Comparison of ENCODE assay signal across 19 cellular contexts in genomic region chr2:10089565-10090183, GRCh38. TPM values are rescaled to one million over a fixed set of nuclear protein-coding genes. Genes with fewer than 3 reads are reported as not detected.
DNase-seq lines count a peak whose midpoint lies in the region; ATAC-seq and TF ChIP-seq lines count a peak whose summit lies in the region.
"Had no signal": no experiment of that assay in that cellular context is flagged by ENCODE, and none has a peak within 500 bp of the region (broad histone marks: within the 10 kb centered on the region; RNA-seq: fewer than 3 reads in every experiment).

No MANE protein-coding gene starts in this region.

- ATAC-seq in GM18909 (IDR thresholded peaks at IDR 0.05; ENCODE audit: poor library complexity, unreplicated experiment), result peak; percentile 42
- peak; percentile 52 for ATAC-seq in GM21825 (IDR thresholded peaks at IDR 0.05; ENCODE audit: unreplicated experiment)
- ATAC-seq in HG03460 (IDR thresholded peaks at IDR 0.05; ENCODE audit: unreplicated experiment), result peak; percentile 56
- ATAC-seq in mucosa of descending colon, result no peak
- ATAC-seq in GM19023 (IDR thresholded peaks at IDR 0.05; ENCODE audit: unreplicated experiment), result no peak
- ATAC-seq: gastroesophageal sphincter had no signal

- H3K4ac ChIP-seq in mesenchymal stem cell (ENCODE audit: low read depth in 1 of 2, low read length in 2 of 2), result no peak overlapping the region

- H2BK5ac ChIP-seq in mesenchymal stem cell (ENCODE audit: low read depth, low read length, poor library complexity, severe bottlenecking), result no peak overlapping the region

- DNase-seq in mesenchymal stem cell (no peak), SHP77 (lab: John Stamatoyannopoulos, UW) (no peak), mucosa of descending colon (no peak)
- DNase-seq in activated CD4-positive, alpha-beta T cell treated with anti-CD3 and anti-CD28 coated beads, Interleukin-2, amount 50 U/mL, for 48 hours, result no peak
- DNase-seq: activated naive CD4-positive, alpha-beta T cell treated with anti-CD3 and anti-CD28 coated beads for 36 hours; GDM1; H7; NCI-H510A; OCI-M1 had no signal

- H3K36me3 ChIP-seq in mesenchymal stem cell (ENCODE audit: control insufficient read depth in 1 of 2, insufficient read depth in 2 of 2, low read depth in 1 of 2, low read length in 2 of 2) (no peaks in the 10 kb centered on the region), mucosa of descending colon (ENCODE audit: low read depth) (no peaks in the 10 kb centered on the region)
- H3K36me3 ChIP-seq: gastroesophageal sphincter, SJSA1 had no signal

- H3K14ac ChIP-seq in mesenchymal stem cell (ENCODE audit: low read length in 2 of 2), result no peak overlapping the region

- H3K27me3 ChIP-seq in mesenchymal stem cell (ENCODE audit: control insufficient read depth in 1 of 2, insufficient read depth in 1 of 2, low read length in 2 of 2), result peaks cover 0 to 86% of the 10 kb centered on the region in 2 experiments

- intact Hi-C loops in mucosa of descending colon (cut with DNase I, micrococcal nuclease), result no loop called here

- H3K4me1 ChIP-seq in mesenchymal stem cell (ENCODE audit: control insufficient read depth, insufficient read depth, low read depth, low read length) (peaks cover 19% of the 10 kb centered on the region), mucosa of descending colon (ENCODE audit: low read depth) (no peaks in the 10 kb centered on the region)
- H3K4me1 ChIP-seq: parathyroid adenoma, SJSA1 had no signal

- H3K4me3 ChIP-seq in mesenchymal stem cell (ENCODE audit: insufficient read depth in 1 of 2, low read depth in 1 of 2, low read length in 2 of 2) (no peak overlapping the region), mucosa of descending colon (no peak overlapping the region)
- H3K4me3 ChIP-seq: coronary artery, gastroesophageal sphincter, SJSA1, smooth muscle cell had no signal

- H2BK15ac ChIP-seq in mesenchymal stem cell (ENCODE audit: low read depth, poor library complexity, severe bottlenecking), result no peak overlapping the region

- no peak overlapping the region for H2AK5ac ChIP-seq in mesenchymal stem cell (ENCODE audit: low read length, severe bottlenecking)

- no peak overlapping the region for H2BK12ac ChIP-seq in mesenchymal stem cell (ENCODE audit: low read length in 2 of 2)

- no peak overlapping the region for H2AFZ ChIP-seq in mesenchymal stem cell (ENCODE audit: low read depth, low read length)
- H2AFZ ChIP-seq: parathyroid adenoma had no signal

- H4K8ac ChIP-seq in mesenchymal stem cell (ENCODE audit: low read length), result no peak overlapping the region

- H3K18ac ChIP-seq in mesenchymal stem cell (ENCODE audit: low read depth in 1 of 2, low read length in 2 of 2), result no peak overlapping the region

- H2BK120ac ChIP-seq in mesenchymal stem cell (ENCODE audit: low read depth, low read length), result no peak overlapping the region

- H3K4me2 ChIP-seq in mesenchymal stem cell (ENCODE audit: low read length, poor library complexity, severe bottlenecking), result no peak overlapping the region
- H3K4me2 ChIP-seq: smooth muscle cell had no signal

- TF ChIP-seq CTCF in mucosa of descending colon (IDR thresholded peaks at IDR 0.05), result no peak

- peak overlapping the region; percentile 43 for H3K27ac ChIP-seq in mesenchymal stem cell (ENCODE audit: low read length, poor library complexity, severe bottlenecking)
- H3K27ac ChIP-seq: coronary artery, epithelial cell of prostate, gastroesophageal sphincter, parathyroid adenoma, SJSA1 had no signal

- H3K9me3 ChIP-seq in mesenchymal stem cell (ENCODE audit: control insufficient read depth, low read length) (peaks cover 6% of the 10 kb centered on the region), mucosa of descending colon (no peaks in the 10 kb centered on the region)
- H3K9me3 ChIP-seq: gastroesophageal sphincter had no signal

- H3K9ac ChIP-seq in mesenchymal stem cell (ENCODE audit: low read length), result no peak overlapping the region
- H3K9ac ChIP-seq: parathyroid adenoma had no signal

- 55% methylated on average over 4 of the region's 5 CpGs for WGBS in mesenchymal stem cell

- H4K91ac ChIP-seq in mesenchymal stem cell (ENCODE audit: low read length), result no peak overlapping the region

- no peaks in the 10 kb centered on the region for H3K79me1 ChIP-seq in mesenchymal stem cell (replicated peaks; ENCODE audit: low read length, poor library complexity, severe bottlenecking)

- no peak overlapping the region for H3K23ac ChIP-seq in mesenchymal stem cell (ENCODE audit: low read length in 2 of 2)

RNA-seq across cellular contexts. Expression of gene CYS1, which starts 9.5 kb away (rescaled TPM):
- polyA plus RNA-seq in mesenchymal stem cell (2013, experiment 1 of 2), result 0.22 TPM
- polyA plus RNA-seq in mesenchymal stem cell (2013, experiment 2 of 2), result 0.34 TPM
- 1 to 10 TPM in 1 of 3 donors, under 1 TPM in 2; 0.58 to 5.1 (median 0.98) TPM for total RNA-seq in mucosa of descending colon
- total RNA-seq: activated naive CD4-positive, alpha-beta T cell treated with anti-CD3 and anti-CD28 coated beads for 36 hours had no signal

RNA-seq across cellular contexts. Expression of gene RRM2, which starts 32.9 kb away (rescaled TPM):
- 18.2 TPM for polyA plus RNA-seq in mesenchymal stem cell (2013, experiment 1 of 2)
- 20.1 TPM for polyA plus RNA-seq in mesenchymal stem cell (2013, experiment 2 of 2)
- 10 to 100 TPM in 2 of 3 donors, 1 to 10 TPM in 1; 8.5 to 65.3 (median 12.5) TPM for total RNA-seq in mucosa of descending colon

RNA-seq across cellular contexts. Expression of gene KLF11, which starts 46.3 kb away (rescaled TPM):
- 7.2 TPM for polyA plus RNA-seq in mesenchymal stem cell (2013, experiment 1 of 2)
- 7.1 TPM for polyA plus RNA-seq in mesenchymal stem cell (2013, experiment 2 of 2)
- total RNA-seq in mucosa of descending colon, result 10 to 100 TPM in 2 of 3 donors, 1 to 10 TPM in 1; 5.9 to 34.7 (median 11.9) TPM

Comparison
In these comparisons a context has a peak if more than half of its experiments do, and no peak if none do; other contexts are left out.
1. ATAC-seq: peak in GM18909 (single experiment), GM21825 (single experiment) and HG03460 (single experiment); none in mucosa of descending colon (single experiment) and GM19023 (single experiment).